In genomic region chr1:37595440-37596181, GRCh38 we compare ENCODE assay signal across 8 cellular contexts.
DNase-seq lines count a peak whose midpoint lies in the region; ATAC-seq lines count a peak whose summit lies in the region.

Gene GNL2 (minus strand): TSS chr1:37595937. CDS start chr1:37595822, 115 bp downstream.

- DNase-seq in Ammon's horn (ENCODE audit: low spot score): peak; percentile 99
- peak; percentile 98 for DNase-seq in GM19238 (ENCODE audit: insufficient read length, low spot score)
- peak; percentile 81 to 91 for DNase-seq in NCI-H524 (lab: John Stamatoyannopoulos, UW)
- DNase-seq in activated CD4-positive, alpha-beta T cell treated with anti-CD3 and anti-CD28 coated beads for 4 hours: peak; percentile 94 to 95
- DNase-seq in kidney tubule cell (ENCODE audit: low spot score): peak; percentile 96
- DNase-seq in stimulated activated CD4-positive, alpha-beta T cell treated with anti-CD3 and anti-CD28 coated beads, Interleukin-1b, Interleukin-23, amount 100 ng/mL, for 24 hours (ENCODE audit: low read depth in 4 of 4, low spot score in 1 of 4): peak; percentile 93 to 97 (median 96)

- ATAC-seq in HG03442 (IDR thresholded peaks at IDR 0.05; ENCODE audit: unreplicated experiment): peak; percentile 95

- peak within 1 kb of the TSS; percentile 73 for H3K27ac ChIP-seq in cingulate gyrus (ENCODE audit: low read depth, low read length)

Comparison
In these comparisons a context has a peak if more than half of its experiments do, and no peak if none do; other contexts are left out.
1. Peak in every context shown above with its lines: DNase-seq, ATAC-seq and H3K27ac ChIP-seq.